ENCODE assay signal across 8 cellular contexts in the genomic region with DNA sequence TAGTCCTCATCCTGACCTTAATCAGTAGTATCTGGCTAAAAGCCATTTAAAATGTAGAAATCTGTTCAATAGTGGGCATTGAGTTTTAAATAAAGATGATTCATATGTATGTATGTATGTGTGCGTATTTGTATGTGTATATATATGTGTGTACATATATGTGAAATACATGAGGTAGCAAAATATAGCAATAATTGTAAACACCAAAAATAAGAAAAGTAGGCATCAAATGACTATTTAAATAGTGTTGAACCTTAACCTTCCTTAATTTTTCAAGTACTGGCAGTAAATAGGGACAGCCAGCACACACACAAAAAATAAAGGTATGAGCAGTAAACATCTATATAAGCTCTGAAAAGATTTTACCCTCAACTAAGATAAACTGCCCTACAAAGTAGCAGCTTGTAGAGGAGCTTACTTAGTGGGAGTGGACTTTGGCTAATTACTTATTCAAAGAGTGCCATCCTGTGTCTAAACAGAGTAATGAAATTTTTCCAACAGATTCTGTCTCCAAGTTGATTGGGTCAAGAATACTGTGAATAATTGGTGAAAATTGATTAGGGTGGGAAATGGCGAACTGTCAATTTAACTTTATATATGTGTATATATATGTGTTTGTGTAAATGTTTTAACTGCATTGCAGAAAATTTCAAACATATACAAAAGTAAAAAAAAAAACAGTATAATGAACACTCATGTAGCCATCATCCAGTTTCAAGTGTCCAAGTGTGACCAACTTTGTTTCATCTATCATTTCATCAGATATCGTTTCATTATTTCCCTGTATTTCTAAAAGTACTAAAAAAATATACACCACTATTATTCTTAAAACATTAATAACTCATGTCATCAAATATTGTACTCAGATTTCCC. TPM values are rescaled to one million over a fixed set of nuclear protein-coding genes. Genes with fewer than 3 reads are reported as not detected.
DNase-seq lines count a peak whose midpoint lies in the region; ATAC-seq and TF ChIP-seq lines count a peak whose summit lies in the region.

No MANE protein-coding gene starts in this region.

- peaks cover 10 to 32% (median 26%) of the 10 kb centered on the region in 4 donors for H3K4me1 ChIP-seq in esophagus muscularis mucosa

- no peak for TF ChIP-seq EP300 in esophagus muscularis mucosa (IDR thresholded peaks at IDR 0.05)

- no peak overlapping the region for H3K4me3 Mint-ChIP-seq in T-cell
- H3K4me3 Mint-ChIP-seq in naive thymus-derived CD8-positive, alpha-beta T cell = no peak overlapping the region

- no peaks in the 10 kb centered on the region for H3K9me3 ChIP-seq in esophagus muscularis mucosa

- WGBS in esophagus muscularis mucosa = 20% methylated on average over 3 of the region's 3 CpGs

- CTCF ChIA-PET in T-cell (lab: Charles Lee) = interaction anchor here (0.5 to 3.9 kb wide), 38 partner anchors 8 to 1255 kb away, joined by 3 to 117 read pairs (median 4); a partner anchor contains a TSS

- peak overlapping the region; percentile 53 to 73 (median 66) for H3K4me3 ChIP-seq in esophagus muscularis mucosa

- H3K36me3 ChIP-seq in esophagus muscularis mucosa = no peaks in the 10 kb centered on the region

- H3K27me3 ChIP-seq in esophagus muscularis mucosa = no peaks in the 10 kb centered on the region

- H3K4me1 Mint-ChIP-seq in T-cell = peaks cover 10 to 18% (median 14%) of the 10 kb centered on the region in 3 donors
- peaks cover 6 to 21% (median 9%) of the 10 kb centered on the region in 4 donors for H3K4me1 Mint-ChIP-seq in naive thymus-derived CD8-positive, alpha-beta T cell

- H3K36me3 Mint-ChIP-seq in T-cell = no peaks in the 10 kb centered on the region
- H3K36me3 Mint-ChIP-seq in naive thymus-derived CD8-positive, alpha-beta T cell = no peaks in the 10 kb centered on the region

- no peaks in the 10 kb centered on the region for H3K27me3 Mint-ChIP-seq in T-cell
- peaks cover 0 to 2% (median 0%) of the 10 kb centered on the region in 5 donors for H3K27me3 Mint-ChIP-seq in naive thymus-derived CD8-positive, alpha-beta T cell

- POLR2A ChIA-PET in T-cell (lab: Charles Lee) = interaction anchor here (0.5 to 0.8 kb wide), 6 partner anchors 12 to 673 kb away, joined by 3 to 8 read pairs (median 3); no protein-coding TSS in a partner anchor
- POLR2A ChIA-PET in naive thymus-derived CD8-positive, alpha-beta T cell (lab: Charles Lee) = interaction anchor here (1.6 to 2.3 kb wide), 2 partner anchors 79 to 380 kb away, joined by 8 to 14 read pairs; a partner anchor contains a TSS

- ATAC-seq in Right ventricle myocardium inferior = peak; percentile 72
- peak; percentile 34 for ATAC-seq in HG02623 (IDR thresholded peaks at IDR 0.05; ENCODE audit: unreplicated experiment)
- peak; percentile 40 to 58 (median 46) for ATAC-seq in T-cell (replicated peaks in 1 of 4)
- ATAC-seq in naive thymus-derived CD8-positive, alpha-beta T cell = peak; percentile 26 to 45

- peak overlapping the region; percentile 90 to 96 (median 92) for H3K27ac ChIP-seq in esophagus muscularis mucosa (replicated peaks in 1 of 4)

- intact Hi-C loops in Right ventricle myocardium inferior (cut with DNase I) (loop anchor here (1.0 to 10.0 kb wide), 6 partner anchors 271 to 849 kb away; no protein-coding TSS in a partner anchor), cardiac septum (cut with DNase I) (loop anchor here (1.0 to 5.0 kb wide), 7 partner anchors 271 to 851 kb away; no protein-coding TSS in a partner anchor), esophagus muscularis mucosa (cut with DNase I) (loop anchor here (2.0 to 10.0 kb wide), 5 partner anchors 269 to 671 kb away; no protein-coding TSS in a partner anchor)

- no peak for TF ChIP-seq POLR2A in esophagus muscularis mucosa (IDR thresholded peaks at IDR 0.05; ENCODE audit: low read depth)

- DNase-seq in Right ventricle myocardium inferior (ENCODE audit: missing footprints) (no peak), cardiac septum (ENCODE audit: low spot score) (no peak), NAMALWA (ENCODE audit: low spot score) (peak; percentile 83), T-cell (no peak), esophagus muscularis mucosa (ENCODE audit: extremely low spot score) (no peak)
- DNase-seq in naive thymus-derived CD8-positive, alpha-beta T cell = peak in 4 of 10 donors; percentile 8 to 59 (median 51)
- DNase-seq in stimulated activated naive CD4-positive, alpha-beta T cell treated with Interleukin-2 at 50 U/mL for 16 hours (lab: John Stamatoyannopoulos, UW) = no peak

- peak overlapping the region; percentile 90 to 95 for H3K27ac Mint-ChIP-seq in T-cell
- peak overlapping the region; percentile 90 to 99 (median 94) for H3K27ac Mint-ChIP-seq in naive thymus-derived CD8-positive, alpha-beta T cell

- TF ChIP-seq CTCF in esophagus muscularis mucosa (IDR thresholded peaks at IDR 0.05) = peak; percentile 58 to 66 (median 64)

- no peaks in the 10 kb centered on the region for H3K9me3 Mint-ChIP-seq in T-cell
- H3K9me3 Mint-ChIP-seq in naive thymus-derived CD8-positive, alpha-beta T cell = no peaks in the 10 kb centered on the region

RNA-seq across cellular contexts. Expression of a gene that starts 2.0 kb away (rescaled TPM):
- total RNA-seq in Right ventricle myocardium inferior = 0.73 TPM
- total RNA-seq in cardiac septum = 1.9 TPM
- total RNA-seq in T-cell = 1 to 10 TPM; 2.0 to 5.3 (median 4.0) TPM
- 1 to 10 TPM; 1.4 to 4.2 (median 2.7) TPM for total RNA-seq in esophagus muscularis mucosa
- 1 to 10 TPM; 7.7 to 9.6 TPM for total RNA-seq in naive thymus-derived CD8-positive, alpha-beta T cell
- polyA plus RNA-seq in naive thymus-derived CD8-positive, alpha-beta T cell = under 1 TPM; 0.25 to 0.66 (median 0.51) TPM
